17 cellular contexts compared by ENCODE assay signal in the genomic region with DNA sequence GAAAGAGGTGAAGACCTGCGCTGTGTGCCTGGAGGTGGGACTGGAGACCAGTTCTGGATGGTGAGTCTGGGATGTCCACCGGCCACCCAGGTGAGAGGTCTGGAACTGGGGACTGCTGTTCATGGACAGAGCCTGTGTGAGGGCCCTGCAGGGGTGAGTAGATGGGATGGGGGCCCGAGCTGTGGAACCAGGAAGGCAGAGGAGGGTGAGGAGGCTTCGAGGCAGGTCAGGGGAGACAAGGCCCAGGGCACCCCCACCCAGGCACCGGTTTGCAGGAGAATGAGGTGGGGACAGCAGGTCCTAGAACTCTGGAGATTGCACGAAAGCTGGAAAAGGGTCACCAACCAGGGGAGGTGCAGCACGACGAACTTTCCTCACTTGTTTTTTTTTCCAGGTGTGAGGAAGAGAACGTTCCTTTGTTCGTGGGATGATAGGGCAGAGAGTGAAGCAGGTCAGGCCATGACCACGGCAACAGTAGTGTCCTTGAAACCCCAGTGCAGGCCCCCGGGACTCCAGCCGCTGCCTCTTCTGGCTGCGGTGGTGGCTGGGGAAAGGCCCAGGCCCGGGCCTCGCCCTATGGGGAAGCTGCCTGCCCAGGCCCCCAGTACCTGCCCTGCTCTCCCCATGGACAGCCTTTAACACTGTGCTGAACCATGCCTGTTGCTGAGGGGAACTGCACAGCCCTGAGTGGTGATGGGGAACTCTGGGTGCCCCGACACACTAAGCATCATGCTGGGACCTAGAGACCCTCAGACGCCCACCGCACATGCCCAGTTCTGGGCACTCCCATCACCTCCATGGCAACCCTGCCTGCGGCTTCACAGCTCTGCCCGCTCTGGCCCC. TPM values are rescaled to one million over a fixed set of nuclear protein-coding genes. Genes with fewer than 3 reads are reported as not detected.
A peak's percentile ranks its signal among the peaks of the same experiment; 100 is the strongest.
DNase-seq lines count a peak whose midpoint lies in the region; ATAC-seq and TF ChIP-seq lines count a peak whose summit lies in the region.
"Had no signal": no experiment of that assay in that cellular context is flagged by ENCODE, and none has a peak within 500 bp of the region (broad histone marks: within the 10 kb centered on the region; RNA-seq: fewer than 3 reads in every experiment).

No MANE protein-coding gene starts in this region.

- H2AFZ ChIP-seq in IMR-90 (replicated peaks; ENCODE audit: low read length, poor library complexity) = peak overlapping the region; percentile 43
- H2AFZ ChIP-seq in neuronal stem cell (ENCODE audit: low read length) = no peak overlapping the region
- H2AFZ ChIP-seq: GM23248 had no signal

- no peak overlapping the region for H2BK5ac ChIP-seq in IMR-90 (ENCODE audit: low read depth, low read length, poor library complexity, severe bottlenecking)
- H2BK5ac ChIP-seq in neuronal stem cell (ENCODE audit: low read length) = no peak overlapping the region

- peaks cover 46% of the 10 kb centered on the region for H3K36me3 Mint-ChIP-seq in Caco-2 (ENCODE audit: insufficient read depth, unreplicated experiment)
- H3K36me3 Mint-ChIP-seq in type B pancreatic cell = peaks cover 33% of the 10 kb centered on the region

- H3K79me1 ChIP-seq in IMR-90 (ENCODE audit: low read depth in 1 of 2, low read length in 2 of 2) = peaks cover 0 to 3% of the 10 kb centered on the region in 2 experiments; a peak in 2 of 4 replicates
- peaks cover 3% of the 10 kb centered on the region for H3K79me1 ChIP-seq in neuronal stem cell (ENCODE audit: low read depth, low read length)

- dilution Hi-C loops in IMR-90 (cut with HindIII; ENCODE audit: low sequenced_read_pairs, unreplicated experiment) = no loop called here

- H3K9ac ChIP-seq in IMR-90 (ENCODE audit: low read depth, low read length) (no peak overlapping the region), neuronal stem cell (ENCODE audit: low read depth, low read length, poor library complexity) (peak overlapping the region; percentile 60)
- H3K9ac ChIP-seq: GM23248 had no signal

- H3K27ac ChIP-seq in IMR-90 (ENCODE audit: insufficient read depth, low read length) = no peak overlapping the region
- no peak overlapping the region for H3K27ac ChIP-seq in neuronal stem cell (replicated peaks; ENCODE audit: low read length)
- H3K27ac ChIP-seq: GM23248 had no signal

- TF ChIP-seq POLR2A in IMR-90 (IDR thresholded peaks at IDR 0.05; ENCODE audit: low read depth, low read length) = no peak

- H2AK9ac ChIP-seq in IMR-90 (replicated peaks; ENCODE audit: low read depth, low read length, poor library complexity) = peak overlapping the region; percentile 24

- no peak overlapping the region for H3K4me3 Mint-ChIP-seq in Caco-2 (ENCODE audit: unreplicated experiment)
- no peak overlapping the region for H3K4me3 Mint-ChIP-seq in type B pancreatic cell
- H3K4me3 Mint-ChIP-seq: natural killer cell had no signal

- H2AK5ac ChIP-seq in IMR-90 (ENCODE audit: low read depth, low read length) = no peak overlapping the region
- peak overlapping the region; percentile 14 for H2AK5ac ChIP-seq in neuronal stem cell (ENCODE audit: low read depth, low read length)

- intact Hi-C loops in Caco-2 (cut with micrococcal nuclease; ENCODE audit: unreplicated experiment) = no loop called here
- intact Hi-C loops in IMR-90 (cut with micrococcal nuclease) = no loop called here

- BruUV-seq in Caco-2 (replicated peaks; lab: Mats Ljungman, UMichigan) (no TSS peak), IMR-90 (replicated peaks; lab: Mats Ljungman, UMichigan) (no TSS peak)

- H3K27me3 Mint-ChIP-seq in Caco-2 (ENCODE audit: insufficient read depth, unreplicated experiment) (no peaks in the 10 kb centered on the region), type B pancreatic cell (no peaks in the 10 kb centered on the region)

- TF ChIP-seq CTCF in Caco-2 (IDR thresholded peaks at IDR 0.05; ENCODE audit: insufficient read depth in 1 of 2, low read depth in 1 of 2, low read length in 1 of 2, severe bottlenecking in 1 of 2, unreplicated experiment in 1 of 2) (no peak), IMR-90 (conservative IDR thresholded peaks at IDR 0.05; ENCODE audit: low read depth, low read length) (no peak), type B pancreatic cell (conservative IDR thresholded peaks at IDR 0.05) (no peak)

- 96% methylated on average over 7 of the region's 21 CpGs; no CpG with 5 or more reads in 1 of the 2 experiments for WGBS in IMR-90 (ENCODE audit: extremely low coverage in 2 of 2, insufficient read length in 1 of 2), 2 experiments
- no CpG with 5 or more reads among the region's 21 CpGs for WGBS in neuronal stem cell (ENCODE audit: extremely low coverage in 2 of 2, insufficient read length in 2 of 2, insufficient replicate concordance in 1 of 2), 2 donors

- H3K4me3 ChIP-seq in Caco-2 (ENCODE audit: low read depth, low read length) (no peak overlapping the region), IMR-90 (ENCODE audit: insufficient read depth, low read depth, low read length) (no peak overlapping the region), neuronal stem cell (ENCODE audit: low read length in 2 of 2) (peak overlapping the region in 1 of 2 donors; percentile 32)
- H3K4me3 ChIP-seq: GM23248 had no signal

- H3K27ac Mint-ChIP-seq in Caco-2 (ENCODE audit: unreplicated experiment) (peak overlapping the region; percentile 84), type B pancreatic cell (no peak overlapping the region)

- H3K14ac ChIP-seq in IMR-90 (replicated peaks; ENCODE audit: low read depth, low read length) = no peak overlapping the region
- H3K14ac ChIP-seq in neuronal stem cell (ENCODE audit: low read length) = no peak overlapping the region

- DNase-seq in Caco-2 (no peak), IMR-90 (no peak), neuronal stem cell (ENCODE audit: low spot score) (no peak), type B pancreatic cell (ENCODE audit: extremely low spot score, unreplicated experiment) (no peak), CD1c-positive myeloid dendritic cell (ENCODE audit: extremely low spot score) (no peak), NCI-H446 (lab: John Stamatoyannopoulos, UW) (no peak)
- DNase-seq: activated CD4-positive, alpha-beta T cell treated with anti-CD3 and anti-CD28 coated beads for 48 hours; C1 segment of cervical spinal cord; DMS79; effector memory CD4-positive, alpha-beta T cell; GM23248; natural killer cell; NCI-H2107; NCI-H82; stimulated activated CD4-positive, alpha-beta T cell treated with anti-CD3 and anti-CD28 coated beads, Interleukin-4, amount 100 ng/mL, for 24 hours; T-helper 9 cell had no signal

- POLR2A ChIA-PET in Caco-2 (lab: Charles Lee) (no interaction called here), IMR-90 (lab: Charles Lee; ENCODE audit: unreplicated experiment) (no interaction called here)

- in situ Hi-C loops in IMR-90 (cut with MboI; ENCODE audit: low sequenced_read_pairs) = no loop called here

- H3K9me3 Mint-ChIP-seq in Caco-2 (ENCODE audit: unreplicated experiment) (no peaks in the 10 kb centered on the region), type B pancreatic cell (peaks cover 20% of the 10 kb centered on the region)

- H3K9me3 ChIP-seq in Caco-2 (no peaks in the 10 kb centered on the region), IMR-90 (ENCODE audit: control insufficient read depth, insufficient read depth, low read length) (peaks cover 2% of the 10 kb centered on the region; the same call in 1 of the 2 replicates), neuronal stem cell (replicated peaks in 1 of 2; ENCODE audit: control insufficient read depth in 2 of 2, insufficient read depth in 1 of 2, low read depth in 1 of 2, low read length in 2 of 2) (peaks cover 2 to 15% of the 10 kb centered on the region in 2 donors)

- H2BK15ac ChIP-seq in IMR-90 (ENCODE audit: low read depth, low read length) (no peak overlapping the region), neuronal stem cell (ENCODE audit: low read length) (no peak overlapping the region)

- no peak overlapping the region for H3K18ac ChIP-seq in IMR-90 (ENCODE audit: low read depth, low read length)
- peak overlapping the region; percentile 48 for H3K18ac ChIP-seq in neuronal stem cell (ENCODE audit: low read length)

- CTCF ChIA-PET in Caco-2 (lab: Charles Lee) (interaction anchor here (0.6 to 1.1 kb wide), 2 partner anchors 8 to 21 kb away, joined by 3 to 6 read pairs; no protein-coding TSS in a partner anchor), IMR-90 (lab: Yijun Ruan, JAX) (no interaction called here)

- no peak overlapping the region for H3K4ac ChIP-seq in IMR-90 (ENCODE audit: low read depth, low read length)
- H3K4ac ChIP-seq in neuronal stem cell (ENCODE audit: low read length) = no peak overlapping the region

- no peak overlapping the region for H3K56ac ChIP-seq in IMR-90 (ENCODE audit: extremely low read depth, insufficient read depth, low read length)

- H3K4me1 Mint-ChIP-seq in Caco-2 (ENCODE audit: low read depth, unreplicated experiment) = no peaks in the 10 kb centered on the region
- H3K4me1 Mint-ChIP-seq in type B pancreatic cell (ENCODE audit: unreplicated experiment) = no peaks in the 10 kb centered on the region

- H3K4me2 ChIP-seq in IMR-90 (ENCODE audit: low read depth, low read length) (no peak overlapping the region), neuronal stem cell (ENCODE audit: insufficient read depth, low read length, poor library complexity, severe bottlenecking) (no peak overlapping the region)

- no peak overlapping the region for H2BK120ac ChIP-seq in IMR-90 (ENCODE audit: low read depth, low read length)
- peak overlapping the region; percentile 9 for H2BK120ac ChIP-seq in neuronal stem cell (ENCODE audit: low read depth, low read length)

- H3K36me3 ChIP-seq in Caco-2 (ENCODE audit: control insufficient read depth, insufficient read depth, low read length) = no peaks in the 10 kb centered on the region
- H3K36me3 ChIP-seq in IMR-90 (ENCODE audit: control insufficient read depth, insufficient read depth, low read length) = peaks cover 37% of the 10 kb centered on the region
- H3K36me3 ChIP-seq in neuronal stem cell (replicated peaks in 1 of 2; ENCODE audit: control insufficient read depth in 2 of 2, insufficient read depth in 2 of 2, low read length in 2 of 2) = peaks cover 29 to 64% of the 10 kb centered on the region in 2 donors

- no peak overlapping the region for H2BK12ac ChIP-seq in neuronal stem cell (ENCODE audit: low read length)

- no peak overlapping the region for H4K91ac ChIP-seq in IMR-90 (ENCODE audit: insufficient read depth, low read depth, low read length)
- H4K91ac ChIP-seq in neuronal stem cell (ENCODE audit: low read depth, low read length, poor library complexity) = no peak overlapping the region

- H3K23ac ChIP-seq in IMR-90 (ENCODE audit: low read depth, low read length) (no peak overlapping the region), neuronal stem cell (ENCODE audit: low read depth, low read length, poor library complexity) (no peak overlapping the region)

- no peaks in the 10 kb centered on the region; the same call in 1 of the 2 replicates for H4K20me1 ChIP-seq in IMR-90 (ENCODE audit: insufficient read depth, low read length)

- H2BK20ac ChIP-seq in IMR-90 (ENCODE audit: low read depth, low read length) = no peak overlapping the region

- no peaks in the 10 kb centered on the region for H3K4me1 ChIP-seq in Caco-2
- no peaks in the 10 kb centered on the region for H3K4me1 ChIP-seq in IMR-90 (ENCODE audit: control insufficient read depth, insufficient read depth, low read length)
- H3K4me1 ChIP-seq in neuronal stem cell (ENCODE audit: control insufficient read depth in 2 of 2, insufficient read depth in 1 of 2, low read depth in 1 of 2, low read length in 2 of 2) = peaks cover 0 to 3% of the 10 kb centered on the region in 2 donors

- TF ChIP-seq RAD21 in IMR-90 (IDR thresholded peaks at IDR 0.05; ENCODE audit: low read length) = no peak

- H4K5ac ChIP-seq in IMR-90 (ENCODE audit: low read depth, low read length) = no peak overlapping the region

- ATAC-seq in IMR-90 (ENCODE audit: low read depth) (no peak; the same call in 1 of the 2 replicates), esophagus mucosa (peak; percentile 25)

- H4K8ac ChIP-seq in IMR-90 (ENCODE audit: low read depth in 2 of 2, low read length in 2 of 2) (no peak overlapping the region), neuronal stem cell (ENCODE audit: low read depth, low read length) (no peak overlapping the region)

- no peaks in the 10 kb centered on the region for H3K27me3 ChIP-seq in Caco-2 (replicated peaks; ENCODE audit: control insufficient read depth, insufficient read depth, low read length)
- no peaks in the 10 kb centered on the region for H3K27me3 ChIP-seq in IMR-90 (ENCODE audit: control insufficient read depth, insufficient read depth, low read length)
- no peaks in the 10 kb centered on the region for H3K27me3 ChIP-seq in neuronal stem cell (ENCODE audit: control insufficient read depth in 3 of 3, insufficient read depth in 3 of 3, low read depth in 1 of 3, low read length in 3 of 3)

- 0 out of 2 replicates have a peak, but pooled peaks cover 5% of the 10 kb centered on the region for H3K9me1 ChIP-seq in IMR-90 (ENCODE audit: insufficient read depth, low read length)

RNA-seq across cellular contexts. Expression of a gene that starts 22.9 kb away (rescaled TPM):
- total RNA-seq in Caco-2 (2022) = 35.8 and 36.3 TPM in 2 replicates
- 33.3 and 36.9 TPM in 2 replicates for total RNA-seq in IMR-90 (2012; rRNA removed)
- 38.5 and 46.1 TPM in 2 replicates for polyA plus RNA-seq in IMR-90 (2012; rRNA removed)
- polyA plus RNA-seq in IMR-90 (2012; cell fraction: cytosol; rRNA removed) = 48.6 and 56.4 TPM in 2 replicates
- polyA plus RNA-seq in IMR-90 (2012; cell fraction: nucleus; rRNA removed; ENCODE audit: low replicate concordance) = 120 and 143 TPM in 2 replicates
- 25.1 TPM for total RNA-seq in esophagus mucosa
- 14.8 TPM for polyA plus RNA-seq in neuronal stem cell (2013, experiment 1 of 2)
- 15.1 TPM for polyA plus RNA-seq in neuronal stem cell (2013, experiment 2 of 2)
- 25.3 and 26.1 TPM in 2 replicates for total RNA-seq in type B pancreatic cell (ENCODE audit: low replicate concordance)

RNA-seq across cellular contexts. Expression of a gene that starts 59.7 kb away (rescaled TPM):
- total RNA-seq in Caco-2 (2022) = 44.4 and 48.5 TPM in 2 replicates
- total RNA-seq in IMR-90 (2012; rRNA removed) = 8.9 and 9.0 TPM in 2 replicates
- polyA plus RNA-seq in IMR-90 (2012; rRNA removed) = 37.2 and 45.3 TPM in 2 replicates
- 20.8 and 21.2 TPM in 2 replicates for polyA plus RNA-seq in IMR-90 (2012; cell fraction: cytosol; rRNA removed)
- 229 and 480 TPM in 2 replicates for polyA plus RNA-seq in IMR-90 (2012; cell fraction: nucleus; rRNA removed; ENCODE audit: low replicate concordance)
- total RNA-seq in esophagus mucosa = 32.6 TPM
- 8.1 TPM for polyA plus RNA-seq in neuronal stem cell (2013, experiment 1 of 2)
- polyA plus RNA-seq in neuronal stem cell (2013, experiment 2 of 2) = 8.7 TPM
- 31.4 and 45.4 TPM in 2 replicates for total RNA-seq in type B pancreatic cell (ENCODE audit: low replicate concordance)
